In the genomic region with DNA sequence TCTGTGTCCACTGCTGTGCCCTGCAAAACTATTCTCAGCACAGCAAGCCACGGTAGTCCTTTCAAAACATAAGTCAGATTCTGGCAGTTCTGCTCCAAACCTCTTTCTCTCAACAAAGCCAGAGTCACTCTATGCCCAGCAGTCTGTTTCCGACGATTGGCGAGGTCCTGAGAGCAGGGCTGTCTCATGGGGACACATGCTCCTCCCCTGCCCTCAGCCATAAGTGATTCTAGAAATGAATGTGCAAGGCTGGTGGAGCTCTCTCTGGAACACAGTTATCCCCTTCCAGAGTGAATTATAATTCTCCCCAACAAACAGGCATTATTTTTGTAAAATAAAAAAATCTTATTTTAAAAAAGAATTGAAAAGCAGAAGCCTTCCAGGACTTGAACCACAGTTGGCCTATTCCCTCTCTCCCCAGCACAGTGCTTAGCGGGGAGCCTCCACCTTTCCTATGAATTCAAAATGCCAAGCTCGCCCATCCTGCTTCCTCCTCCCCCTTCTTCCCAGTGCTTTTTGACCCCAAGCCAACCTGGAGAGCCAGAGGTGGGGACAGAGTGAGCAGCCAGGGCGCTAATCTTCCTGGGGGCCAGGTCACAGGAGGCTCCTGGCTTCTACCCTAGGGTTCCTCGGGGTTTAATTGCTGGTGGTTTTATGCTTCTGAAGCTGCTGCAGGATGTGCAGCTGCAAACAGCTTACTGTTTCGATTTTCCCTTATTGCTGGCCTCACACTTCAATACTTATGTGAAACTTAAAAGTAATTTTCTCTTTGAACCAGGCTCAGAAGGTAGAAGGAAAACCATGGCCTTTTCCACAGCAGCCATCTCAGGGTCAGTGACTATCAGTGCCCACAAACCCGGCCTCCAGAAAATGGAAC, we compare ENCODE assay signal across 1 cellular context.
TF ChIP-seq lines count a peak whose summit lies in the region.

No MANE protein-coding gene starts in this region.

TF ChIP-seq in GM23338, 12 proteins besides CTCF, POLR2A, EP300 and RAD21:
- TF ChIP-seq, protein P1, sequence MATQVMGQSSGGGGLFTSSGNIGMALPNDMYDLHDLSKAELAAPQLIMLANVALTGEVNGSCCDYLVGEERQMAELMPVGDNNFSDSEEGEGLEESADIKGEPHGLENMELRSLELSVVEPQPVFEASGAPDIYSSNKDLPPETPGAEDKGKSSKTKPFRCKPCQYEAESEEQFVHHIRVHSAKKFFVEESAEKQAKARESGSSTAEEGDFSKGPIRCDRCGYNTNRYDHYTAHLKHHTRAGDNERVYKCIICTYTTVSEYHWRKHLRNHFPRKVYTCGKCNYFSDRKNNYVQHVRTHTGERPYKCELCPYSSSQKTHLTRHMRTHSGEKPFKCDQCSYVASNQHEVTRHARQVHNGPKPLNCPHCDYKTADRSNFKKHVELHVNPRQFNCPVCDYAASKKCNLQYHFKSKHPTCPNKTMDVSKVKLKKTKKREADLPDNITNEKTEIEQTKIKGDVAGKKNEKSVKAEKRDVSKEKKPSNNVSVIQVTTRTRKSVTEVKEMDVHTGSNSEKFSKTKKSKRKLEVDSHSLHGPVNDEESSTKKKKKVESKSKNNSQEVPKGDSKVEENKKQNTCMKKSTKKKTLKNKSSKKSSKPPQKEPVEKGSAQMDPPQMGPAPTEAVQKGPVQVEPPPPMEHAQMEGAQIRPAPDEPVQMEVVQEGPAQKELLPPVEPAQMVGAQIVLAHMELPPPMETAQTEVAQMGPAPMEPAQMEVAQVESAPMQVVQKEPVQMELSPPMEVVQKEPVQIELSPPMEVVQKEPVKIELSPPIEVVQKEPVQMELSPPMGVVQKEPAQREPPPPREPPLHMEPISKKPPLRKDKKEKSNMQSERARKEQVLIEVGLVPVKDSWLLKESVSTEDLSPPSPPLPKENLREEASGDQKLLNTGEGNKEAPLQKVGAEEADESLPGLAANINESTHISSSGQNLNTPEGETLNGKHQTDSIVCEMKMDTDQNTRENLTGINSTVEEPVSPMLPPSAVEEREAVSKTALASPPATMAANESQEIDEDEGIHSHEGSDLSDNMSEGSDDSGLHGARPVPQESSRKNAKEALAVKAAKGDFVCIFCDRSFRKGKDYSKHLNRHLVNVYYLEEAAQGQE (IDR thresholded peaks at IDR 0.05; ENCODE audit: unreplicated experiment), result no peak
- TF ChIP-seq CREB1 (CRISPR knock-in tag; IDR thresholded peaks at IDR 0.05; ENCODE audit: low read depth), result no peak
- TF ChIP-seq ZNF462 (CRISPR knock-in tag; IDR thresholded peaks at IDR 0.05), result no peak
- TF ChIP-seq ETS1 (IDR thresholded peaks at IDR 0.05), result no peak
- TF ChIP-seq STAT1 (IDR thresholded peaks at IDR 0.05; ENCODE audit: unreplicated experiment), result no peak
- TF ChIP-seq NANOG (IDR thresholded peaks at IDR 0.05; ENCODE audit: borderline replicate concordance), result no peak
- TF ChIP-seq EZH2 (IDR thresholded peaks at IDR 0.05; ENCODE audit: low read depth, unreplicated experiment), result no peak
- TF ChIP-seq EZH2phosphoT487 (IDR thresholded peaks at IDR 0.05; ENCODE audit: unreplicated experiment), result no peak
- TF ChIP-seq ZNF114 (CRISPR knock-in tag; IDR thresholded peaks at IDR 0.05), result no peak
- TF ChIP-seq JUNB (IDR thresholded peaks at IDR 0.05; ENCODE audit: unreplicated experiment), result no peak
- TF ChIP-seq POLR2AphosphoS5 (IDR thresholded peaks at IDR 0.05; ENCODE audit: low read depth), result no peak
- TF ChIP-seq ZNF331 (CRISPR knock-in tag; IDR thresholded peaks at IDR 0.05; ENCODE audit: low read depth), result no peak
TF ChIP-seq in GM23338: peak in this region for 0.
